In the genomic region with DNA sequence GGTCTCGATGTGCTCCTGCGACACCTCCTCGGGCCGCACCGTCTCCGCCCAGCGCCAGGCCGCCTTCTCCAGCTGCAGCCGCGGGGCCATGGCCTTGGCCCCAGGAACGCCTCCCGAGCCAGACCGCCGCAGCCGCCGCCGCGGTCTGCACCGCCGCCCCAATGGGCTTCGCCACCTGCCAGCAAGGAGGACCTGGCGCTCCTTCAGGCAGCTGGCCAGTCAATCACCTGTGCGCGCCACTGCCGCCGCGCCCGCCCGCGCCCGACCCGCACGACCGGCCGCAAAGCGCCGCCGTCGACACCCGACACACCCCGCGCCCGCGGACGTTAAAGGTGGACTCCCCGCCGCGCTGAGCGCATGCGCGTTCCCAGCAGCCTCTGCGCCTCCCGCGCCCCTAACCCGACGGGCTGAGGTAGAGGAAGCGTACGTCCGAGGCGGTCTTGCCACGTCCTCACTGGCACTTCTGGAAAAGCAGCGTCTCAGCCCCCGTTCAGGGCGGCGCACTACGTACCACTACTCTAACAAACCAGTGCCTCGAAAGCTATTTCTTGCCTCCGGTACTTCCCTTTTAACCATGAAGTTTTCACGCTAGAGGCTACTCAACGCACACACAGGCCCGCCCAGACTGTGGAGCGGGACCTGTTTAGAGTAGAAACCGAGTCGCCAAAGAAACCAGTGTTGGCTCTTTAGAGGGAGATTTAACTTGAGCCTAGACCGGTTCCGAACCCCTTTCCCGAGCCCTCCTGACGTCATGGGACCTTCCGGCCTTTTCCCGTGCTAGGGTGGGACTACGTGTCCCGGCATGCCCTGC, we compare ENCODE assay signal across 1 cellular context.
A peak's percentile ranks its signal among the peaks of the same experiment; 100 is the strongest.
TF ChIP-seq lines count a peak whose summit lies in the region.

A gene with protein sequence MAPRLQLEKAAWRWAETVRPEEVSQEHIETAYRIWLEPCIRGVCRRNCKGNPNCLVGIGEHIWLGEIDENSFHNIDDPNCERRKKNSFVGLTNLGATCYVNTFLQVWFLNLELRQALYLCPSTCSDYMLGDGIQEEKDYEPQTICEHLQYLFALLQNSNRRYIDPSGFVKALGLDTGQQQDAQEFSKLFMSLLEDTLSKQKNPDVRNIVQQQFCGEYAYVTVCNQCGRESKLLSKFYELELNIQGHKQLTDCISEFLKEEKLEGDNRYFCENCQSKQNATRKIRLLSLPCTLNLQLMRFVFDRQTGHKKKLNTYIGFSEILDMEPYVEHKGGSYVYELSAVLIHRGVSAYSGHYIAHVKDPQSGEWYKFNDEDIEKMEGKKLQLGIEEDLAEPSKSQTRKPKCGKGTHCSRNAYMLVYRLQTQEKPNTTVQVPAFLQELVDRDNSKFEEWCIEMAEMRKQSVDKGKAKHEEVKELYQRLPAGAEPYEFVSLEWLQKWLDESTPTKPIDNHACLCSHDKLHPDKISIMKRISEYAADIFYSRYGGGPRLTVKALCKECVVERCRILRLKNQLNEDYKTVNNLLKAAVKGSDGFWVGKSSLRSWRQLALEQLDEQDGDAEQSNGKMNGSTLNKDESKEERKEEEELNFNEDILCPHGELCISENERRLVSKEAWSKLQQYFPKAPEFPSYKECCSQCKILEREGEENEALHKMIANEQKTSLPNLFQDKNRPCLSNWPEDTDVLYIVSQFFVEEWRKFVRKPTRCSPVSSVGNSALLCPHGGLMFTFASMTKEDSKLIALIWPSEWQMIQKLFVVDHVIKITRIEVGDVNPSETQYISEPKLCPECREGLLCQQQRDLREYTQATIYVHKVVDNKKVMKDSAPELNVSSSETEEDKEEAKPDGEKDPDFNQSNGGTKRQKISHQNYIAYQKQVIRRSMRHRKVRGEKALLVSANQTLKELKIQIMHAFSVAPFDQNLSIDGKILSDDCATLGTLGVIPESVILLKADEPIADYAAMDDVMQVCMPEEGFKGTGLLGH (minus strand): TSS at position 282 of the 811 bp plus-strand sequence. CDS start 192 bp downstream, at position 90.

TF ChIP-seq in H1, 55 proteins besides CTCF, POLR2A, EP300 and RAD21 (continues in another document):
- TF ChIP-seq ZNF274 (IDR thresholded peaks at IDR 0.05; ENCODE audit: borderline replicate concordance, extremely low read depth, low read length) (no peak), EZH2 (IDR thresholded peaks at IDR 0.05; ENCODE audit: low read depth, low read length, severe bottlenecking) (no peak), PHF8 (conservative IDR thresholded peaks at IDR 0.05; ENCODE audit: low read depth, low read length) (peak; percentile 94), MAFK (IDR thresholded peaks at IDR 0.05; ENCODE audit: low read depth, low read length) (no peak), JUN (IDR thresholded peaks at IDR 0.05; ENCODE audit: low read depth, low read length) (no peak), TAF1 (IDR thresholded peaks at IDR 0.05; ENCODE audit: low read depth, low read length) (peak; percentile 96), SIN3A (conservative IDR thresholded peaks at IDR 0.05 in 1 of 2, IDR thresholded peaks at IDR 0.05 in 1 of 2; ENCODE audit: low read depth in 1 of 2, low read length in 2 of 2) (0 out of 4 replicates have a peak, but pooled peaks have one; percentile 26 to 74), SP2 (IDR thresholded peaks at IDR 0.05; ENCODE audit: low read length) (no peak), CREB1 (IDR thresholded peaks at IDR 0.05) (peak; percentile 91), SIRT6 (IDR thresholded peaks at IDR 0.05; ENCODE audit: low read length) (no peak), SUZ12 (IDR thresholded peaks at IDR 0.05; ENCODE audit: low read length) (no peak), RFX5 (IDR thresholded peaks at IDR 0.05; ENCODE audit: borderline replicate concordance, low read depth, low read length) (no peak), RXRA (IDR thresholded peaks at IDR 0.05; ENCODE audit: insufficient read depth, low read depth, low read length) (no peak), HDAC6 (IDR thresholded peaks at IDR 0.05; ENCODE audit: low read depth, low read length) (no peak), FOSL1 (IDR thresholded peaks at IDR 0.05; ENCODE audit: insufficient read depth, low read depth, low read length) (no peak), SAP30 (IDR thresholded peaks at IDR 0.05; ENCODE audit: insufficient read depth, insufficient replicate concordance, low read length) (peak; percentile 53), POLR2AphosphoS5 (IDR thresholded peaks at IDR 0.05; ENCODE audit: low read depth, low read length) (peak; percentile 100), NRF1 (IDR thresholded peaks at IDR 0.05; ENCODE audit: low read depth, low read length) (peak; percentile 55), ASH2L (IDR thresholded peaks at IDR 0.05; ENCODE audit: low read length) (peak; percentile 81), CBX5 (IDR thresholded peaks at IDR 0.05; ENCODE audit: low read depth, low read length) (no peak), TAF7 (optimal IDR thresholded peaks at IDR 0.05; ENCODE audit: borderline replicate concordance, low read depth, low read length) (peak; percentile 41), NANOG (IDR thresholded peaks at IDR 0.05; ENCODE audit: insufficient read depth, low read depth, low read length, poor library complexity, severe bottlenecking) (no peak), POU5F1 (IDR thresholded peaks at IDR 0.05; ENCODE audit: low read depth, low read length) (no peak), KDM1A (IDR thresholded peaks at IDR 0.05; ENCODE audit: borderline replicate concordance, low read length) (no peak), TCF12 (IDR thresholded peaks at IDR 0.05; ENCODE audit: low read depth, low read length) (peak; percentile 39; the same call in 1 of the 2 replicates), TBP (IDR thresholded peaks at IDR 0.05; ENCODE audit: low read depth, low read length) (peak; percentile 85), HDAC2 (IDR thresholded peaks at IDR 0.05; ENCODE audit: borderline replicate concordance in 1 of 2, low read depth in 2 of 2, low read length in 2 of 2) (0 out of 4 replicates have a peak, but pooled peaks of 1 of the 2 experiments have one; percentile 41), SIX5 (IDR thresholded peaks at IDR 0.05; ENCODE audit: low read depth, low read length) (no peak; the same call in 1 of the 2 replicates), RBBP5 (IDR thresholded peaks at IDR 0.05; ENCODE audit: borderline replicate concordance, low read depth, low read length) (peak; percentile 85), CHD1 (IDR thresholded peaks at IDR 0.05; ENCODE audit: low read depth, low read length) (no peak), TEAD4 (IDR thresholded peaks at IDR 0.05; ENCODE audit: low read depth, low read length) (no peak), YY1 (IDR thresholded peaks at IDR 0.05; ENCODE audit: low read depth, low read length) (no peak; the same call in 1 of the 2 replicates), SP1 (IDR thresholded peaks at IDR 0.05; ENCODE audit: low read depth, low read length) (no peak), GTF2F1 (IDR thresholded peaks at IDR 0.05; ENCODE audit: borderline replicate concordance, low read depth, low read length) (0 out of 2 replicates have a peak, but pooled peaks have one; percentile 40), CEBPB (IDR thresholded peaks at IDR 0.05; ENCODE audit: low read depth, low read length) (no peak), BACH1 (IDR thresholded peaks at IDR 0.05; ENCODE audit: low read length) (no peak), CTBP2 (IDR thresholded peaks at IDR 0.05; ENCODE audit: borderline replicate concordance, insufficient read depth, insufficient read length, low read length) (no peak), JUND (IDR thresholded peaks at IDR 0.05; ENCODE audit: low read length) (peak; percentile 62; the same call in 1 of the 2 replicates), CBX8 (IDR thresholded peaks at IDR 0.05; ENCODE audit: borderline replicate concordance, low read depth, low read length) (no peak)
- TF ChIP-seq, protein P1, sequence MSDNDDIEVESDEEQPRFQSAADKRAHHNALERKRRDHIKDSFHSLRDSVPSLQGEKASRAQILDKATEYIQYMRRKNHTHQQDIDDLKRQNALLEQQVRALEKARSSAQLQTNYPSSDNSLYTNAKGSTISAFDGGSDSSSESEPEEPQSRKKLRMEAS (IDR thresholded peaks at IDR 0.05), result peak; percentile 76
- TF ChIP-seq, protein P2, sequence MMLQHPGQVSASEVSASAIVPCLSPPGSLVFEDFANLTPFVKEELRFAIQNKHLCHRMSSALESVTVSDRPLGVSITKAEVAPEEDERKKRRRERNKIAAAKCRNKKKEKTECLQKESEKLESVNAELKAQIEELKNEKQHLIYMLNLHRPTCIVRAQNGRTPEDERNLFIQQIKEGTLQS (IDR thresholded peaks at IDR 0.05; ENCODE audit: insufficient read depth, low read depth, low read length), result peak; percentile 61; the same call in 1 of the 2 replicates
- TF ChIP-seq, protein P3, sequence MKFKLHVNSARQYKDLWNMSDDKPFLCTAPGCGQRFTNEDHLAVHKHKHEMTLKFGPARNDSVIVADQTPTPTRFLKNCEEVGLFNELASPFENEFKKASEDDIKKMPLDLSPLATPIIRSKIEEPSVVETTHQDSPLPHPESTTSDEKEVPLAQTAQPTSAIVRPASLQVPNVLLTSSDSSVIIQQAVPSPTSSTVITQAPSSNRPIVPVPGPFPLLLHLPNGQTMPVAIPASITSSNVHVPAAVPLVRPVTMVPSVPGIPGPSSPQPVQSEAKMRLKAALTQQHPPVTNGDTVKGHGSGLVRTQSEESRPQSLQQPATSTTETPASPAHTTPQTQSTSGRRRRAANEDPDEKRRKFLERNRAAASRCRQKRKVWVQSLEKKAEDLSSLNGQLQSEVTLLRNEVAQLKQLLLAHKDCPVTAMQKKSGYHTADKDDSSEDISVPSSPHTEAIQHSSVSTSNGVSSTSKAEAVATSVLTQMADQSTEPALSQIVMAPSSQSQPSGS (IDR thresholded peaks at IDR 0.05; ENCODE audit: low read length), result peak; percentile 84; the same call in 1 of the 2 replicates
- TF ChIP-seq, protein P4, sequence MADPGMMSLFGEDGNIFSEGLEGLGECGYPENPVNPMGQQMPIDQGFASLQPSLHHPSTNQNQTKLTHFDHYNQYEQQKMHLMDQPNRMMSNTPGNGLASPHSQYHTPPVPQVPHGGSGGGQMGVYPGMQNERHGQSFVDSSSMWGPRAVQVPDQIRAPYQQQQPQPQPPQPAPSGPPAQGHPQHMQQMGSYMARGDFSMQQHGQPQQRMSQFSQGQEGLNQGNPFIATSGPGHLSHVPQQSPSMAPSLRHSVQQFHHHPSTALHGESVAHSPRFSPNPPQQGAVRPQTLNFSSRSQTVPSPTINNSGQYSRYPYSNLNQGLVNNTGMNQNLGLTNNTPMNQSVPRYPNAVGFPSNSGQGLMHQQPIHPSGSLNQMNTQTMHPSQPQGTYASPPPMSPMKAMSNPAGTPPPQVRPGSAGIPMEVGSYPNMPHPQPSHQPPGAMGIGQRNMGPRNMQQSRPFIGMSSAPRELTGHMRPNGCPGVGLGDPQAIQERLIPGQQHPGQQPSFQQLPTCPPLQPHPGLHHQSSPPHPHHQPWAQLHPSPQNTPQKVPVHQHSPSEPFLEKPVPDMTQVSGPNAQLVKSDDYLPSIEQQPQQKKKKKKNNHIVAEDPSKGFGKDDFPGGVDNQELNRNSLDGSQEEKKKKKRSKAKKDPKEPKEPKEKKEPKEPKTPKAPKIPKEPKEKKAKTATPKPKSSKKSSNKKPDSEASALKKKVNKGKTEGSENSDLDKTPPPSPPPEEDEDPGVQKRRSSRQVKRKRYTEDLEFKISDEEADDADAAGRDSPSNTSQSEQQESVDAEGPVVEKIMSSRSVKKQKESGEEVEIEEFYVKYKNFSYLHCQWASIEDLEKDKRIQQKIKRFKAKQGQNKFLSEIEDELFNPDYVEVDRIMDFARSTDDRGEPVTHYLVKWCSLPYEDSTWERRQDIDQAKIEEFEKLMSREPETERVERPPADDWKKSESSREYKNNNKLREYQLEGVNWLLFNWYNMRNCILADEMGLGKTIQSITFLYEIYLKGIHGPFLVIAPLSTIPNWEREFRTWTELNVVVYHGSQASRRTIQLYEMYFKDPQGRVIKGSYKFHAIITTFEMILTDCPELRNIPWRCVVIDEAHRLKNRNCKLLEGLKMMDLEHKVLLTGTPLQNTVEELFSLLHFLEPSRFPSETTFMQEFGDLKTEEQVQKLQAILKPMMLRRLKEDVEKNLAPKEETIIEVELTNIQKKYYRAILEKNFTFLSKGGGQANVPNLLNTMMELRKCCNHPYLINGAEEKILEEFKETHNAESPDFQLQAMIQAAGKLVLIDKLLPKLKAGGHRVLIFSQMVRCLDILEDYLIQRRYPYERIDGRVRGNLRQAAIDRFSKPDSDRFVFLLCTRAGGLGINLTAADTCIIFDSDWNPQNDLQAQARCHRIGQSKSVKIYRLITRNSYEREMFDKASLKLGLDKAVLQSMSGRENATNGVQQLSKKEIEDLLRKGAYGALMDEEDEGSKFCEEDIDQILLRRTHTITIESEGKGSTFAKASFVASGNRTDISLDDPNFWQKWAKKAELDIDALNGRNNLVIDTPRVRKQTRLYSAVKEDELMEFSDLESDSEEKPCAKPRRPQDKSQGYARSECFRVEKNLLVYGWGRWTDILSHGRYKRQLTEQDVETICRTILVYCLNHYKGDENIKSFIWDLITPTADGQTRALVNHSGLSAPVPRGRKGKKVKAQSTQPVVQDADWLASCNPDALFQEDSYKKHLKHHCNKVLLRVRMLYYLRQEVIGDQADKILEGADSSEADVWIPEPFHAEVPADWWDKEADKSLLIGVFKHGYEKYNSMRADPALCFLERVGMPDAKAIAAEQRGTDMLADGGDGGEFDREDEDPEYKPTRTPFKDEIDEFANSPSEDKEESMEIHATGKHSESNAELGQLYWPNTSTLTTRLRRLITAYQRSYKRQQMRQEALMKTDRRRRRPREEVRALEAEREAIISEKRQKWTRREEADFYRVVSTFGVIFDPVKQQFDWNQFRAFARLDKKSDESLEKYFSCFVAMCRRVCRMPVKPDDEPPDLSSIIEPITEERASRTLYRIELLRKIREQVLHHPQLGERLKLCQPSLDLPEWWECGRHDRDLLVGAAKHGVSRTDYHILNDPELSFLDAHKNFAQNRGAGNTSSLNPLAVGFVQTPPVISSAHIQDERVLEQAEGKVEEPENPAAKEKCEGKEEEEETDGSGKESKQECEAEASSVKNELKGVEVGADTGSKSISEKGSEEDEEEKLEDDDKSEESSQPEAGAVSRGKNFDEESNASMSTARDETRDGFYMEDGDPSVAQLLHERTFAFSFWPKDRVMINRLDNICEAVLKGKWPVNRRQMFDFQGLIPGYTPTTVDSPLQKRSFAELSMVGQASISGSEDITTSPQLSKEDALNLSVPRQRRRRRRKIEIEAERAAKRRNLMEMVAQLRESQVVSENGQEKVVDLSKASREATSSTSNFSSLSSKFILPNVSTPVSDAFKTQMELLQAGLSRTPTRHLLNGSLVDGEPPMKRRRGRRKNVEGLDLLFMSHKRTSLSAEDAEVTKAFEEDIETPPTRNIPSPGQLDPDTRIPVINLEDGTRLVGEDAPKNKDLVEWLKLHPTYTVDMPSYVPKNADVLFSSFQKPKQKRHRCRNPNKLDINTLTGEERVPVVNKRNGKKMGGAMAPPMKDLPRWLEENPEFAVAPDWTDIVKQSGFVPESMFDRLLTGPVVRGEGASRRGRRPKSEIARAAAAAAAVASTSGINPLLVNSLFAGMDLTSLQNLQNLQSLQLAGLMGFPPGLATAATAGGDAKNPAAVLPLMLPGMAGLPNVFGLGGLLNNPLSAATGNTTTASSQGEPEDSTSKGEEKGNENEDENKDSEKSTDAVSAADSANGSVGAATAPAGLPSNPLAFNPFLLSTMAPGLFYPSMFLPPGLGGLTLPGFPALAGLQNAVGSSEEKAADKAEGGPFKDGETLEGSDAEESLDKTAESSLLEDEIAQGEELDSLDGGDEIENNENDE (IDR thresholded peaks at IDR 0.05; ENCODE audit: insufficient replicate concordance, low read length), result no peak
- TF ChIP-seq, protein P5, sequence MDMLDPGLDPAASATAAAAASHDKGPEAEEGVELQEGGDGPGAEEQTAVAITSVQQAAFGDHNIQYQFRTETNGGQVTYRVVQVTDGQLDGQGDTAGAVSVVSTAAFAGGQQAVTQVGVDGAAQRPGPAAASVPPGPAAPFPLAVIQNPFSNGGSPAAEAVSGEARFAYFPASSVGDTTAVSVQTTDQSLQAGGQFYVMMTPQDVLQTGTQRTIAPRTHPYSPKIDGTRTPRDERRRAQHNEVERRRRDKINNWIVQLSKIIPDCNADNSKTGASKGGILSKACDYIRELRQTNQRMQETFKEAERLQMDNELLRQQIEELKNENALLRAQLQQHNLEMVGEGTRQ (IDR thresholded peaks at IDR 0.05; ENCODE audit: low read length), result 0 out of 2 replicates have a peak, but pooled peaks have one; percentile 32
